7 cellular contexts compared by ENCODE assay signal in the genomic region with DNA sequence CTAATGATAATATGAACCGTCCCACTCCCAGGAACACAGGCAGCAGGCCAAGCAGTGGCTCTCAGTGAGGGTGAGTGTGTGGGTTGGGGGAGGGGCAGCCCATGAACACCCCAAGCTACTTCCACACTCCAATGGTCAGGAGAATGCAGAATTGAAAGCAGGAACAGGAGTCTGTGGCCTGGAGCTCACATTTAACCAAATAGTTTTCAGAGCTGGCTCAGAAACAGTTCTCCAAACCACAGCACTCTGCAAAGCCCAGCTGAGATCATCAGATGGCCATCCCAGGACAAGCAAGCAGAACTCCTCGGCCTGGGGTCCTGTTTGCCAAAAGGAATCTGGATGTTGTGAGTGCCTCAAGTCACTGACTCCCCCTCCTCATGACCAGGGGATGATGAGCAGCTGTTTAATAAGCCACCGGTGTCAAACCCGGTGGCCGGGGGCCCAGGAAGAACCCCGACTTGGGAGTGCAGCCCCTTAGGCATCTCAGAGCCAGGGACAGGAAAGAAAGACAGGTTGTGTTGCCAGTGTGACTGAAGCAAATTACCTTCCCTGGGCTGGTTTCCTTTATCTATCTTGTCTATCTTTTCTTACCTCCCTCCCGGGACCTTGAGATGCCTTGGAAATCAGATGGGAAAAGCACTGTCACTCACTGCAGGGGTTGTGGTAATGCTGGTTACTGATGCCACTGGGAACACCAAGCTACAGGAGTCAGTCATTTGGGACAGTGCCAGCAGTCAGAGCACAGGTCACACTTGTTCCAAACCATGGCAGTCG. TPM values are rescaled to one million over a fixed set of nuclear protein-coding genes. Genes with fewer than 3 reads are reported as not detected.
A peak's percentile ranks its signal among the peaks of the same experiment; 100 is the strongest.
DNase-seq lines count a peak whose midpoint lies in the region; ATAC-seq and TF ChIP-seq lines count a peak whose summit lies in the region.

No MANE protein-coding gene starts in this region.

- TF ChIP-seq CTCF in suprapubic skin (IDR thresholded peaks at IDR 0.05): no peak
- no peak for TF ChIP-seq CTCF in progenitor cell of endocrine pancreas (IDR thresholded peaks at IDR 0.05; ENCODE audit: unreplicated experiment)

- H3K27ac ChIP-seq in right cardiac atrium (ENCODE audit: low read length): no peak overlapping the region
- peak overlapping the region; percentile 73 for H3K27ac ChIP-seq in suprapubic skin

- no peaks in the 10 kb centered on the region for H3K9me3 Mint-ChIP-seq in progenitor cell of endocrine pancreas (ENCODE audit: low read depth)

- no peak overlapping the region for H3K4me3 Mint-ChIP-seq in progenitor cell of endocrine pancreas (ENCODE audit: low read depth)

- H3K36me3 ChIP-seq in suprapubic skin: no peaks in the 10 kb centered on the region

- intact Hi-C loops in right cardiac atrium (cut with DNase I): no loop called here

- no peaks in the 10 kb centered on the region for H3K36me3 Mint-ChIP-seq in progenitor cell of endocrine pancreas (ENCODE audit: insufficient read depth)

- H3K4me1 ChIP-seq in right cardiac atrium (ENCODE audit: control insufficient read depth, insufficient read depth, low read length) (no peaks in the 10 kb centered on the region), suprapubic skin (peaks cover 58% of the 10 kb centered on the region)

- H3K27me3 Mint-ChIP-seq in progenitor cell of endocrine pancreas: no peaks in the 10 kb centered on the region

- 47% methylated on average over 8 of the region's 8 CpGs for WGBS in right cardiac atrium
- WGBS in suprapubic skin: 40% methylated on average over 6 of the region's 8 CpGs

- no peaks in the 10 kb centered on the region for H3K27me3 ChIP-seq in right cardiac atrium (ENCODE audit: control insufficient read depth, insufficient read depth)
- no peaks in the 10 kb centered on the region for H3K27me3 ChIP-seq in suprapubic skin

- H3K4me3 ChIP-seq in right cardiac atrium (ENCODE audit: low read length) (no peak overlapping the region), suprapubic skin (no peak overlapping the region)

- H3K9me3 ChIP-seq in right cardiac atrium (ENCODE audit: control insufficient read depth, low read length) (no peaks in the 10 kb centered on the region), suprapubic skin (no peaks in the 10 kb centered on the region)

- H3K27ac Mint-ChIP-seq in progenitor cell of endocrine pancreas: no peak overlapping the region

- ATAC-seq in GM18870 (IDR thresholded peaks at IDR 0.05; ENCODE audit: unreplicated experiment): peak; percentile 52
- ATAC-seq in HG02973 (IDR thresholded peaks at IDR 0.05; ENCODE audit: unreplicated experiment): peak; percentile 66
- peak; percentile 48 to 58 for ATAC-seq in right cardiac atrium

- DNase-seq in SK-N-DZ (ENCODE audit: low spot score): peak; percentile 45
- DNase-seq in right cardiac atrium: peak; percentile 36 to 83 (median 79)
- DNase-seq in suprapubic skin (ENCODE audit: low spot score in 2 of 2): no peak
- no peak for DNase-seq in activated T-cell treated with anti-CD3 and anti-CD28 coated beads for 4 hours
- DNase-seq in progenitor cell of endocrine pancreas (ENCODE audit: low spot score, unreplicated experiment): no peak

- H3K4me1 Mint-ChIP-seq in progenitor cell of endocrine pancreas (ENCODE audit: low read depth): peaks cover 10% of the 10 kb centered on the region

- no peak for TF ChIP-seq EP300 in suprapubic skin (IDR thresholded peaks at IDR 0.05)

- TF ChIP-seq POLR2A in suprapubic skin (IDR thresholded peaks at IDR 0.05): no peak

RNA-seq across cellular contexts. Expression of a gene that starts 20.4 kb away (rescaled TPM):
- 52.3 and 52.5 TPM in 2 replicates for polyA plus RNA-seq in SK-N-DZ (2014; cell fraction: cytosol; rRNA removed)
- polyA plus RNA-seq in SK-N-DZ (2014; cell fraction: nucleus; rRNA removed): 17.2 and 18.6 TPM in 2 replicates
- 10 to 100 TPM; 69.3 to 79.6 (median 74.4) TPM for total RNA-seq in right cardiac atrium
- polyA plus RNA-seq in right cardiac atrium: 83.9 TPM
- total RNA-seq in suprapubic skin: 100 to 1,000 TPM; 363 to 847 (median 705) TPM
- total RNA-seq in progenitor cell of endocrine pancreas: 10.4 and 13.5 TPM in 2 replicates

Comparison
In these comparisons a context has a peak if more than half of its experiments do, and no peak if none do; other contexts are left out.
1. DNase-seq: peak in SK-N-DZ (single experiment) and right cardiac atrium (3 of 3); none in suprapubic skin (0 of 2), activated T-cell treated with anti-CD3 and anti-CD28 coated beads for 4 hours (single experiment) and progenitor cell of endocrine pancreas (single experiment).
2. RNA of a gene that starts 20.4 kb away (total RNA-seq): 363 to 847 TPM in suprapubic skin; 69.3 to 79.6 TPM in right cardiac atrium and 10.4 to 13.5 TPM in progenitor cell of endocrine pancreas; every median in the first group is over 4 times any median in the second.
3. Peak in every context shown above with its lines, with median percentiles within 50 percentile points of each other: ATAC-seq.